Comparison of ENCODE assay signal across 8 cellular contexts in genomic region chr6:151806757-151807512, GRCh38. TPM values are rescaled to one million over a fixed set of nuclear protein-coding genes. Genes with fewer than 3 reads are reported as not detected.
DNase-seq lines count a peak whose midpoint lies in the region; ATAC-seq and TF ChIP-seq lines count a peak whose summit lies in the region.

No MANE protein-coding gene starts in this region.

- no peaks in the 10 kb centered on the region for H3K9me3 Mint-ChIP-seq in effector memory CD8-positive, alpha-beta T cell
- H3K9me3 Mint-ChIP-seq in nephron: peaks cover 12% of the 10 kb centered on the region

- DNase-seq in AG10803 (ENCODE audit: low read depth): peak; percentile 22
- peak; percentile 2 for DNase-seq in LHCN-M2 (ENCODE audit: low read depth)
- no peak for DNase-seq in effector memory CD8-positive, alpha-beta T cell
- no peak for DNase-seq in inferior parietal cortex (ENCODE audit: extremely low spot score)
- no peak for DNase-seq in NCI-H748 treated with DMSO at 0.1 percent for 48 hours (lab: John Stamatoyannopoulos, UW)
- DNase-seq in HCEC 1CT: no peak

- H3K4me1 Mint-ChIP-seq in effector memory CD8-positive, alpha-beta T cell (ENCODE audit: low read depth in 2 of 2): peaks cover 10 to 11% of the 10 kb centered on the region in 2 donors
- peaks cover 23% of the 10 kb centered on the region for H3K4me1 Mint-ChIP-seq in nephron

- H3K4me3 Mint-ChIP-seq in effector memory CD8-positive, alpha-beta T cell: peak overlapping the region; percentile 44 to 56
- H3K4me3 Mint-ChIP-seq in nephron: peak overlapping the region; percentile 68 to 78 (median 68)

- peaks cover 61 to 62% of the 10 kb centered on the region in 2 donors for H3K27me3 Mint-ChIP-seq in effector memory CD8-positive, alpha-beta T cell
- H3K27me3 Mint-ChIP-seq in nephron (ENCODE audit: low read depth): peaks cover 98% of the 10 kb centered on the region

- H3K36me3 Mint-ChIP-seq in effector memory CD8-positive, alpha-beta T cell (ENCODE audit: insufficient read depth): no peaks in the 10 kb centered on the region
- H3K36me3 Mint-ChIP-seq in nephron (ENCODE audit: low read depth): no peaks in the 10 kb centered on the region

- no peak overlapping the region for H3K4me3 ChIP-seq in AG10803 (ENCODE audit: low read length)

- no peak for TF ChIP-seq CTCF in AG10803 (conservative IDR thresholded peaks at IDR 0.05; ENCODE audit: low read length)
- TF ChIP-seq CTCF in nephron (IDR thresholded peaks at IDR 0.05; ENCODE audit: unreplicated experiment in 3 of 3): no peak

- ATAC-seq in effector memory CD8-positive, alpha-beta T cell (replicated peaks): no peak
- no peak for ATAC-seq in GM19324 (IDR thresholded peaks at IDR 0.05; ENCODE audit: low FRiP score, unreplicated experiment)

- no peak overlapping the region for H3K27ac Mint-ChIP-seq in effector memory CD8-positive, alpha-beta T cell
- H3K27ac Mint-ChIP-seq in nephron: no peak overlapping the region

RNA-seq across cellular contexts. Expression of gene ESR1, which starts 0.5 kb away (rescaled TPM):
- 0.23 and 0.58 TPM in 2 replicates for total RNA-seq in LHCN-M2 (2014; rRNA removed)
- 0.13 TPM for polyA plus RNA-seq in LHCN-M2 (2012)

Comparison
In these comparisons a context has a peak if more than half of its experiments do, and no peak if none do; other contexts are left out.
1. DNase-seq: peak in AG10803 (single experiment) and LHCN-M2 (single experiment); none in effector memory CD8-positive, alpha-beta T cell (0 of 3), inferior parietal cortex (single experiment), NCI-H748 treated with DMSO at 0.1 percent for 48 hours (single experiment) and HCEC 1CT (single experiment).